21 cellular contexts compared by ENCODE assay signal in genomic region chr6:1024161-1024560, GRCh38.
A peak's percentile ranks its signal among the peaks of the same experiment; 100 is the strongest.
DNase-seq lines count a peak whose midpoint lies in the region; ATAC-seq and TF ChIP-seq lines count a peak whose summit lies in the region.
"Had no signal": no experiment of that assay in that cellular context is flagged by ENCODE, and none has a peak within 500 bp of the region (broad histone marks: within the 10 kb centered on the region; RNA-seq: fewer than 3 reads in every experiment).

No MANE protein-coding gene starts in this region.

- no peak overlapping the region for H3K4me3 ChIP-seq in breast epithelium
- no peak overlapping the region for H3K4me3 ChIP-seq in lung
- no peak overlapping the region for H3K4me3 ChIP-seq in brain microvascular endothelial cell (ENCODE audit: low read depth, low read length)
- H3K4me3 ChIP-seq in naive thymus-derived CD4-positive, alpha-beta T cell (ENCODE audit: low read length), result no peak overlapping the region
- H3K4me3 ChIP-seq: SJSA1 had no signal

- ATAC-seq in lung (ENCODE audit: insufficient read depth, low FRiP score) (no peak), GM21447 (IDR thresholded peaks at IDR 0.05; ENCODE audit: unreplicated experiment) (no peak), GM21515 (IDR thresholded peaks at IDR 0.05; ENCODE audit: unreplicated experiment) (no peak)
- ATAC-seq in naive thymus-derived CD4-positive, alpha-beta T cell, result no peak

- H3K36me3 ChIP-seq in breast epithelium (no peaks in the 10 kb centered on the region), lung (ENCODE audit: control insufficient read depth in 2 of 2, insufficient read depth in 2 of 2, low read length in 2 of 2) (no peaks in the 10 kb centered on the region), brain microvascular endothelial cell (replicated peaks) (no peaks in the 10 kb centered on the region)
- no peaks in the 10 kb centered on the region for H3K36me3 ChIP-seq in naive thymus-derived CD4-positive, alpha-beta T cell (ENCODE audit: control insufficient read depth in 2 of 3, insufficient read depth in 3 of 3, low read length in 3 of 3)
- H3K36me3 ChIP-seq: SJSA1 had no signal

- in situ Hi-C loops in brain microvascular endothelial cell (cut with HindIII; ENCODE audit: low pct_ligation_motif_present, low sequenced_read_pairs), result no loop called here

- peaks cover 0 to 5% of the 10 kb centered on the region in 2 donors for H3K27me3 ChIP-seq in breast epithelium
- H3K27me3 ChIP-seq in lung (ENCODE audit: control insufficient read depth, insufficient read depth), result no peaks in the 10 kb centered on the region
- H3K27me3 ChIP-seq in brain microvascular endothelial cell (replicated peaks), result no peaks in the 10 kb centered on the region
- no peaks in the 10 kb centered on the region for H3K27me3 ChIP-seq in naive thymus-derived CD4-positive, alpha-beta T cell (ENCODE audit: control insufficient read depth in 2 of 2, insufficient read depth in 2 of 2, low read length in 2 of 2)
- H3K27me3 ChIP-seq: SJSA1 had no signal

- H3K27me3 Mint-ChIP-seq in MCF 10A (ENCODE audit: insufficient read depth, unreplicated experiment), result no peaks in the 10 kb centered on the region
- peaks cover 0 to 57% (median 26%) of the 10 kb centered on the region in 5 donors for H3K27me3 Mint-ChIP-seq in naive thymus-derived CD4-positive, alpha-beta T cell

- no peaks in the 10 kb centered on the region for H3K4me1 ChIP-seq in breast epithelium
- H3K4me1 ChIP-seq in lung (ENCODE audit: control insufficient read depth in 2 of 2, insufficient read depth in 2 of 2, low read length in 2 of 2), result peaks cover 0 to under 1% of the 10 kb centered on the region in 2 donors
- no peaks in the 10 kb centered on the region for H3K4me1 ChIP-seq in naive thymus-derived CD4-positive, alpha-beta T cell (ENCODE audit: control insufficient read depth in 2 of 2, insufficient read depth in 2 of 2, low read length in 2 of 2)

- H3K9me3 ChIP-seq in breast epithelium, result no peaks in the 10 kb centered on the region
- H3K9me3 ChIP-seq in lung (ENCODE audit: control insufficient read depth in 2 of 2, insufficient read depth in 1 of 2, low read length in 1 of 2), result peaks cover 0 to 6% of the 10 kb centered on the region in 2 donors
- H3K9me3 ChIP-seq in naive thymus-derived CD4-positive, alpha-beta T cell (ENCODE audit: control insufficient read depth in 2 of 3, low read length in 3 of 3), result no peaks in the 10 kb centered on the region
- H3K9me3 ChIP-seq: SJSA1 had no signal

- CTCF ChIA-PET in MCF 10A (lab: Yijun Ruan, JAX), result interaction anchor here (1.2 kb wide), 1 partner anchor 113 kb away, joined by 3 read pairs; no protein-coding TSS in a partner anchor
- CTCF ChIA-PET in naive thymus-derived CD4-positive, alpha-beta T cell (lab: Charles Lee), result no interaction called here

- DNase-seq in MCF 10A (ENCODE audit: unreplicated experiment), result no peak
- DNase-seq in breast epithelium (ENCODE audit: low spot score in 2 of 2), result no peak
- DNase-seq in lung (ENCODE audit: low spot score), result peak; percentile 22
- no peak for DNase-seq in brain microvascular endothelial cell
- DNase-seq in naive thymus-derived CD4-positive, alpha-beta T cell, result no peak
- DNase-seq: Calu3; CD4-positive, alpha-beta T cell; Kasumi-1; MM.1S; NCI-H1092; NCI-H1436 treated with DMSO at 0.1 percent for 48 hours; NCI-H2029 treated with DMSO at 0.1 percent for 48 hours; NCI-H2171; NCI-H526 had no signal

- peaks cover 29% of the 10 kb centered on the region for H3K4me1 Mint-ChIP-seq in MCF 10A (ENCODE audit: insufficient read depth, unreplicated experiment)
- H3K4me1 Mint-ChIP-seq in naive thymus-derived CD4-positive, alpha-beta T cell, result peaks cover 0 to 1% (median 0%) of the 10 kb centered on the region in 7 donors
- H3K4me1 Mint-ChIP-seq: B cell, IgD-negative memory B cell had no signal

- H3K9me3 Mint-ChIP-seq in MCF 10A (ENCODE audit: unreplicated experiment), result no peaks in the 10 kb centered on the region
- H3K9me3 Mint-ChIP-seq in naive thymus-derived CD4-positive, alpha-beta T cell, result peaks cover 0 to 7% (median 2%) of the 10 kb centered on the region in 11 donors
- H3K9me3 Mint-ChIP-seq: CD4-positive, alpha-beta T cell had no signal

- POLR2A ChIA-PET in MCF 10A (lab: Yijun Ruan, JAX), result interaction anchor here (0.6 to 2.0 kb wide), 8 partner anchors 13 to 1198 kb away, joined by 3 to 6 read pairs (median 4); partner anchors contain the start of gene FOXQ1
- POLR2A ChIA-PET in naive thymus-derived CD4-positive, alpha-beta T cell (lab: Charles Lee), result no interaction called here

- 88 to 92% methylated on average over 6 of the region's 6 CpGs for WGBS in lung, 2 donors

- peak overlapping the region; percentile 29 for H3K4me3 Mint-ChIP-seq in MCF 10A (ENCODE audit: unreplicated experiment)
- no peak overlapping the region for H3K4me3 Mint-ChIP-seq in naive thymus-derived CD4-positive, alpha-beta T cell
- H3K4me3 Mint-ChIP-seq: B cell; CD4-positive, alpha-beta T cell; IgD-negative memory B cell had no signal

- no TSS peak for BruUV-seq in MCF 10A (replicated peaks; lab: Mats Ljungman, UMichigan)

- peak overlapping the region; percentile 31 for H3K27ac Mint-ChIP-seq in MCF 10A (ENCODE audit: low read depth, unreplicated experiment)
- no peak overlapping the region for H3K27ac Mint-ChIP-seq in naive thymus-derived CD4-positive, alpha-beta T cell
- H3K27ac Mint-ChIP-seq: B cell; CD4-positive, alpha-beta T cell; IgD-negative memory B cell had no signal

- TF ChIP-seq CTCF in MCF 10A (IDR thresholded peaks at IDR 0.05; ENCODE audit: unreplicated experiment), result no peak
- no peak for TF ChIP-seq CTCF in breast epithelium (IDR thresholded peaks at IDR 0.05)
- no peak for TF ChIP-seq CTCF in VCaP (conservative IDR thresholded peaks at IDR 0.05)
- no peak for TF ChIP-seq CTCF in lung (IDR thresholded peaks at IDR 0.05; ENCODE audit: control extremely low read depth, extremely low read depth)
- TF ChIP-seq CTCF in brain microvascular endothelial cell (IDR thresholded peaks at IDR 0.05; ENCODE audit: low read depth, low read length, missing control alignments), result no peak

- H3K27ac ChIP-seq in breast epithelium (no peak overlapping the region), VCaP (0 out of 2 replicates have a peak overlapping the region, but pooled peaks have one; percentile 5), lung (ENCODE audit: low read depth in 1 of 2, low read length in 1 of 2) (no peak overlapping the region), brain microvascular endothelial cell (no peak overlapping the region)
- H3K27ac ChIP-seq in naive thymus-derived CD4-positive, alpha-beta T cell (ENCODE audit: low read depth, low read length), result no peak overlapping the region
- H3K27ac ChIP-seq: 22Rv1, SJSA1 had no signal

- intact Hi-C loops in MCF 10A (cut with micrococcal nuclease), result loop anchor here (10.0 kb wide), 1 partner anchor 171 kb away; no protein-coding TSS in a partner anchor
- intact Hi-C loops in breast epithelium (cut with DNase I; ENCODE audit: low total_unique reads), result no loop called here
- intact Hi-C loops in naive thymus-derived CD4-positive, alpha-beta T cell (cut with micrococcal nuclease), result no loop called here

- no peak for TF ChIP-seq POLR2A in breast epithelium (IDR thresholded peaks at IDR 0.05)

- H3K36me3 Mint-ChIP-seq in MCF 10A (ENCODE audit: insufficient read depth, unreplicated experiment), result no peaks in the 10 kb centered on the region
- no peaks in the 10 kb centered on the region for H3K36me3 Mint-ChIP-seq in naive thymus-derived CD4-positive, alpha-beta T cell
- H3K36me3 Mint-ChIP-seq: IgD-negative memory B cell had no signal
